1 cellular context compared by ENCODE assay signal in the genomic region with DNA sequence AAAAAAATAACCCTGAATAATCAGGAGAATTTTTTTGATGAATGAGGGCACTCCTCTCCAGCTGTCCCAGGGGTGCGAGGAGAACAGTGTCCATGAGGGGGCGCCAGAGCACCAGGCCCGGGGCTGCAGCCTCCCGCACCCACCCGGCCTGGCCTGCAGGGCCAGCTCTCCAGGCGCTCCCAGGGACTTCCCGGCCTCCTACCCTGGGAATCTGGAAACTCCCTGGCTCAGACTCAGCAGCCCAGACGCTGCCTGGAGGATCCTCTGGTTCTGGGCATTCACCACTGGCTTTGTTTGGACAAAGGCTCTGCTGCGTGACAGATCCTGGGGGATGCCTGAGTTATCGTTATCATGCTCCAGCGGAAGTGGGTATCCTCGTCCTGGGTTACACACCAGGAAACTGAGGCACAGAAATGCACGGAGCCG.
TF ChIP-seq lines count a peak whose summit lies in the region.

No MANE protein-coding gene starts in this region.

TF ChIP-seq in HCT116, 20 proteins besides CTCF, POLR2A, EP300 and RAD21 (continued from another document):
- TF ChIP-seq, protein P1, sequence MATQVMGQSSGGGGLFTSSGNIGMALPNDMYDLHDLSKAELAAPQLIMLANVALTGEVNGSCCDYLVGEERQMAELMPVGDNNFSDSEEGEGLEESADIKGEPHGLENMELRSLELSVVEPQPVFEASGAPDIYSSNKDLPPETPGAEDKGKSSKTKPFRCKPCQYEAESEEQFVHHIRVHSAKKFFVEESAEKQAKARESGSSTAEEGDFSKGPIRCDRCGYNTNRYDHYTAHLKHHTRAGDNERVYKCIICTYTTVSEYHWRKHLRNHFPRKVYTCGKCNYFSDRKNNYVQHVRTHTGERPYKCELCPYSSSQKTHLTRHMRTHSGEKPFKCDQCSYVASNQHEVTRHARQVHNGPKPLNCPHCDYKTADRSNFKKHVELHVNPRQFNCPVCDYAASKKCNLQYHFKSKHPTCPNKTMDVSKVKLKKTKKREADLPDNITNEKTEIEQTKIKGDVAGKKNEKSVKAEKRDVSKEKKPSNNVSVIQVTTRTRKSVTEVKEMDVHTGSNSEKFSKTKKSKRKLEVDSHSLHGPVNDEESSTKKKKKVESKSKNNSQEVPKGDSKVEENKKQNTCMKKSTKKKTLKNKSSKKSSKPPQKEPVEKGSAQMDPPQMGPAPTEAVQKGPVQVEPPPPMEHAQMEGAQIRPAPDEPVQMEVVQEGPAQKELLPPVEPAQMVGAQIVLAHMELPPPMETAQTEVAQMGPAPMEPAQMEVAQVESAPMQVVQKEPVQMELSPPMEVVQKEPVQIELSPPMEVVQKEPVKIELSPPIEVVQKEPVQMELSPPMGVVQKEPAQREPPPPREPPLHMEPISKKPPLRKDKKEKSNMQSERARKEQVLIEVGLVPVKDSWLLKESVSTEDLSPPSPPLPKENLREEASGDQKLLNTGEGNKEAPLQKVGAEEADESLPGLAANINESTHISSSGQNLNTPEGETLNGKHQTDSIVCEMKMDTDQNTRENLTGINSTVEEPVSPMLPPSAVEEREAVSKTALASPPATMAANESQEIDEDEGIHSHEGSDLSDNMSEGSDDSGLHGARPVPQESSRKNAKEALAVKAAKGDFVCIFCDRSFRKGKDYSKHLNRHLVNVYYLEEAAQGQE (IDR thresholded peaks at IDR 0.05; ENCODE audit: low read depth): no peak
- TF ChIP-seq CEBPB (IDR thresholded peaks at IDR 0.05; ENCODE audit: low read depth) (no peak), ELF1 (IDR thresholded peaks at IDR 0.05; ENCODE audit: borderline replicate concordance, low read depth) (no peak), POLR2AphosphoS5 (IDR thresholded peaks at IDR 0.05; ENCODE audit: low read depth, low read length) (no peak), EGR1 (IDR thresholded peaks at IDR 0.05; ENCODE audit: low read depth) (no peak), CBX3 (IDR thresholded peaks at IDR 0.05; ENCODE audit: low read depth) (no peak), YY1 (IDR thresholded peaks at IDR 0.05; ENCODE audit: extremely low read depth, insufficient replicate concordance, low read depth, low read length) (no peak)
- TF ChIP-seq, protein P2, sequence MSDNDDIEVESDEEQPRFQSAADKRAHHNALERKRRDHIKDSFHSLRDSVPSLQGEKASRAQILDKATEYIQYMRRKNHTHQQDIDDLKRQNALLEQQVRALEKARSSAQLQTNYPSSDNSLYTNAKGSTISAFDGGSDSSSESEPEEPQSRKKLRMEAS (IDR thresholded peaks at IDR 0.05): no peak
